In genomic region chr4:6200011-6200921, GRCh38 we compare ENCODE assay signal across 9 cellular contexts. TPM values are rescaled to one million over a fixed set of nuclear protein-coding genes. Genes with fewer than 3 reads are reported as not detected.
DNase-seq lines count a peak whose midpoint lies in the region; ATAC-seq, FAIRE-seq and TF ChIP-seq lines count a peak whose summit lies in the region.
"Had no signal": no experiment of that assay in that cellular context is flagged by ENCODE, and none has a peak within 500 bp of the region (broad histone marks: within the 10 kb centered on the region; RNA-seq: fewer than 3 reads in every experiment).

Gene JAKMIP1, minus strand, starts transcription at chr4:6200549. Its CDS starts 87,699 bp downstream, at chr4:6112850.

- no peaks in the 10 kb centered on the region for H4K20me1 ChIP-seq in DOHH2 (ENCODE audit: control insufficient read depth, insufficient read depth, low read depth, low read length)

- no peaks in the 10 kb centered on the region for H3K36me3 Mint-ChIP-seq in HFFc6 (ENCODE audit: low read depth)

- H3K9me3 Mint-ChIP-seq in HFFc6, result peaks cover 9% of the 10 kb centered on the region

- TF ChIP-seq CTCF in DOHH2 (IDR thresholded peaks at IDR 0.05; ENCODE audit: low read depth, low read length, poor library complexity, severe bottlenecking) (no peak), WI38 (IDR thresholded peaks at IDR 0.05; ENCODE audit: low read depth, low read length) (no peak), bronchial epithelial cell (IDR thresholded peaks at IDR 0.05; ENCODE audit: insufficient read depth, low read length, severe bottlenecking) (no peak), kidney (IDR thresholded peaks at IDR 0.05; ENCODE audit: borderline replicate concordance, extremely low read depth, insufficient read depth) (no peak), HFFc6 (IDR thresholded peaks at IDR 0.05) (no peak)

- DNase-seq in HuH-7.5 (ENCODE audit: low spot score), result peak; percentile 96
- DNase-seq in bronchial epithelial cell (ENCODE audit: low read depth), result no peak
- peak; percentile 87 for DNase-seq in kidney
- DNase-seq in stimulated activated CD4-positive, alpha-beta T cell treated with anti-CD3 and anti-CD28 coated beads, Interleukin-2, amount 100 ng/mL, for 24 hours, result peak; percentile 87 to 89
- no peak for DNase-seq in HFFc6

- no peaks in the 10 kb centered on the region for H3K36me3 ChIP-seq in DOHH2 (ENCODE audit: control insufficient read depth, low read length)
- no peaks in the 10 kb centered on the region for H3K36me3 ChIP-seq in bronchial epithelial cell (ENCODE audit: control insufficient read depth, insufficient read depth, low read length)
- no peaks in the 10 kb centered on the region for H3K36me3 ChIP-seq in kidney (ENCODE audit: control insufficient read depth in 1 of 2, insufficient read depth in 2 of 2, low read length in 2 of 2)

- H3K27me3 ChIP-seq in DOHH2 (ENCODE audit: control insufficient read depth, low read length), result no peaks in the 10 kb centered on the region; the same call in 1 of the 2 replicates
- peaks cover 7% of the 10 kb centered on the region for H3K27me3 ChIP-seq in bronchial epithelial cell (ENCODE audit: control insufficient read depth, insufficient read depth, low read length)

- H3K9me3 ChIP-seq in DOHH2 (ENCODE audit: control insufficient read depth, insufficient read depth, low read length), result peaks cover 9% of the 10 kb centered on the region; the same call in 1 of the 2 replicates
- peaks cover 0 to 6% of the 10 kb centered on the region in 2 donors for H3K9me3 ChIP-seq in kidney (ENCODE audit: control insufficient read depth in 1 of 2, low read length in 2 of 2)

- H3K4me2 ChIP-seq in DOHH2 (ENCODE audit: low read length), result no peak within 1 kb of the TSS; the same call in 1 of the 2 replicates

- no peaks in the 10 kb centered on the region for H3K79me2 ChIP-seq in DOHH2 (ENCODE audit: control insufficient read depth, low read length)

- H3K27ac ChIP-seq in DOHH2 (ENCODE audit: low read depth, low read length) (no peak within 1 kb of the TSS), kidney (ENCODE audit: low read depth in 2 of 2, low read length in 2 of 2) (no peak within 1 kb of the TSS)

- H3K9me2 ChIP-seq in DOHH2 (replicated peaks; ENCODE audit: control insufficient read depth, low read length), result no peaks in the 10 kb centered on the region

- H3K4me3 ChIP-seq in DOHH2 (ENCODE audit: low read length) (peak within 1 kb of the TSS; percentile 30; the same call in 1 of the 2 replicates), WI38 (ENCODE audit: low read depth, low read length) (peak within 1 kb of the TSS; percentile 34), bronchial epithelial cell (ENCODE audit: low read depth, low read length) (peak within 1 kb of the TSS; percentile 3), kidney (ENCODE audit: low read length in 2 of 2) (peak within 1 kb of the TSS in 1 of 2 donors; percentile 25)

- H3K4me1 Mint-ChIP-seq in HFFc6 (ENCODE audit: low read depth), result no peaks in the 10 kb centered on the region

- no peak within 1 kb of the TSS for H3K4me3 Mint-ChIP-seq in HFFc6

- ATAC-seq in GM21447 (IDR thresholded peaks at IDR 0.05; ENCODE audit: unreplicated experiment), result peak; percentile 76

- H3K27me3 Mint-ChIP-seq in HFFc6 (ENCODE audit: insufficient read depth), result peaks cover 24% of the 10 kb centered on the region

- peaks cover 6% of the 10 kb centered on the region for H3K4me1 ChIP-seq in DOHH2 (ENCODE audit: control insufficient read depth, low read length)
- H3K4me1 ChIP-seq in kidney (ENCODE audit: control insufficient read depth in 1 of 2, insufficient read depth in 1 of 2, low read depth in 1 of 2, low read length in 2 of 2), result peaks cover 0 to 10% of the 10 kb centered on the region in 2 donors

- no peak within 1 kb of the TSS for H3K9ac ChIP-seq in kidney (ENCODE audit: low read length in 2 of 2)

- no peaks in the 10 kb centered on the region for H3F3A ChIP-seq in DOHH2 (ENCODE audit: control insufficient read depth, insufficient read depth)

- FAIRE-seq in bronchial epithelial cell (lab: Jason Lieb, UNC) (no peak), kidney (lab: Jason Lieb, UNC) (no peak)
- FAIRE-seq: keratinocyte had no signal

- no peak within 1 kb of the TSS for H3K27ac Mint-ChIP-seq in HFFc6

- intact Hi-C loops in kidney (cut with DNase I), result no loop called here

RNA-seq across cellular contexts. Expression of gene JAKMIP1, which starts in this region (rescaled TPM):
- total RNA-seq in bronchial epithelial cell (not detected in 2 replicates), kidney (0.69 TPM)
- polyA plus RNA-seq in kidney (ENCODE audit: insufficient read depth, low read depth, low replicate concordance), result not detected
- not detected for total RNA-seq in HFFc6 (2021; fragmentation: NEBNext Ultra II Directional; extraction: Animal tissue kit (Norgen Biotek cat#: 25700))
- polyA plus RNA-seq: keratinocyte had no signal

Comparison
In these comparisons a context has a peak if more than half of its experiments do, and no peak if none do; other contexts are left out.
1. Peak in DNase-seq in kidney; RNA of the gene not detected or under 1 TPM.
2. DNase-seq: peak in HuH-7.5 (single experiment) and stimulated activated CD4-positive, alpha-beta T cell treated with anti-CD3 and anti-CD28 coated beads, Interleukin-2, amount 100 ng/mL, for 24 hours (2 of 2); none in bronchial epithelial cell (single experiment) and HFFc6 (single experiment).